21 cellular contexts compared by ENCODE assay signal in genomic region chr2:24959761-24960160, GRCh38.
"Had no signal": no experiment of that assay in that cellular context is flagged by ENCODE, and none has a peak within 500 bp of the region (broad histone marks: within the 10 kb centered on the region; RNA-seq: fewer than 3 reads in every experiment).

No MANE protein-coding gene starts in this region.

- H3K27ac ChIP-seq: dorsolateral prefrontal cortex, heart left ventricle, ovary, right atrium auricular region, sigmoid colon, skin epidermis, suprapubic skin, thyroid gland, upper lobe of right lung, vagina had no signal

- H3K4me3 ChIP-seq: dorsolateral prefrontal cortex, heart left ventricle, ovary, right atrium auricular region, sigmoid colon, skin epidermis, suprapubic skin, thyroid gland, upper lobe of right lung, vagina had no signal

- ATAC-seq: esophagus mucosa; heart left ventricle; naive thymus-derived CD8-positive, alpha-beta T cell; upper lobe of right lung had no signal

- H3K4me1 ChIP-seq: right atrium auricular region, sigmoid colon, suprapubic skin, thyroid gland, upper lobe of right lung, vagina had no signal

- H3K36me3 ChIP-seq: ovary had no signal

- H3K27me3 Mint-ChIP-seq: naive thymus-derived CD8-positive, alpha-beta T cell had no signal

- H3K9me3 ChIP-seq: ovary, suprapubic skin, thyroid gland, upper lobe of right lung, vagina had no signal

- H3K4me3 Mint-ChIP-seq: naive thymus-derived CD8-positive, alpha-beta T cell; neural crest cell had no signal

- FAIRE-seq: frontal cortex had no signal

- DNase-seq: cortex of kidney; dorsolateral prefrontal cortex; effector CD8-positive, alpha-beta T cell; heart left ventricle; hippocampal formation; mesendoderm; naive thymus-derived CD8-positive, alpha-beta T cell; nucleus accumbens; ovary; sigmoid colon; stimulated activated CD4-positive, alpha-beta T cell treated with anti-CD3 and anti-CD28 coated beads, Interleukin-12 subunit alpha, Interleukin-12 subunit beta, amount 100 ng/mL, for 4 hours; stimulated activated naive CD4-positive, alpha-beta T cell treated with Interleukin-2 at 50 U/mL for 16 hours; thyroid gland; upper lobe of right lung had no signal

- H3K27me3 ChIP-seq: dorsolateral prefrontal cortex, heart left ventricle, ovary, right atrium auricular region, sigmoid colon, suprapubic skin, thyroid gland, upper lobe of right lung, vagina had no signal

- H3K4me1 Mint-ChIP-seq: neural crest cell had no signal
